ENCODE assay signal across 1 cellular context in genomic region chr13:91108315-91108714, GRCh38.
TF ChIP-seq lines count a peak whose summit lies in the region.

No MANE protein-coding gene starts in this region.

TF ChIP-seq in K562, 482 proteins besides CTCF, POLR2A, EP300 and RAD21 (continued from another document):
- TF ChIP-seq ZC3H4 (CRISPR knock-in tag; IDR thresholded peaks at IDR 0.05; ENCODE audit: borderline replicate concordance), result 0 out of 2 replicates have a peak, but pooled peaks have one; percentile 30
- TF ChIP-seq LCOR (CRISPR knock-in tag; IDR thresholded peaks at IDR 0.05), result no peak
- TF ChIP-seq MED1 (CRISPR knock-in tag; IDR thresholded peaks at IDR 0.05; ENCODE audit: borderline replicate concordance), result peak; percentile 86; the same call in 1 of the 2 replicates
